In the genomic region with DNA sequence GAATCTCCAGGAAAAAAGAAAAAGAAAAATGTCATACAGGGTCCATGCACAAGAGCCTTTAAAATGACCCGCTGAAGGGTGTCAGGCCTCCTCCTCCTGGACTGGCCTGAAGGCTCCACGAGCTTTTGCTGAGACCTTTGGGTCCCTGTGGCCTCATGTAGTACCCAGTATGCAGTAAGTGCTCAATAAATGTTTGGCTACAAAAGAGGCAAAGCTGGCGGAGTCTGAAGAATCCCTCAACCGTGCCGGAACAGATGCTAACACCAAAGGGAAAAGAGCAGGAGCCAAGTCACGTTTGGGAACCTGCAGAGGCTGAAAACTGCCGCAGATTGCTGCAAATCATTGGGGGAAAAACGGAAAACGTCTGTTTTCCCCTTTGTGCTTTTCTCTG, we compare ENCODE assay signal across 23 cellular contexts. TPM values are rescaled to one million over a fixed set of nuclear protein-coding genes. Genes with fewer than 3 reads are reported as not detected.
DNase-seq lines count a peak whose midpoint lies in the region; ATAC-seq and FAIRE-seq lines count a peak whose summit lies in the region.
"Had no signal": no experiment of that assay in that cellular context is flagged by ENCODE, and none has a peak within 500 bp of the region (broad histone marks: within the 10 kb centered on the region; RNA-seq: fewer than 3 reads in every experiment).

No MANE protein-coding gene starts in this region.

- no peak overlapping the region for H3K14ac ChIP-seq in neuronal stem cell (ENCODE audit: low read length)

- no peak overlapping the region for H3K4me3 ChIP-seq in neuronal stem cell (ENCODE audit: low read length in 2 of 2)
- H3K4me3 ChIP-seq: A549 had no signal

- H3K23ac ChIP-seq in neuronal stem cell (ENCODE audit: low read depth, low read length, poor library complexity) = no peak overlapping the region

- no peak overlapping the region for H4K8ac ChIP-seq in neuronal stem cell (ENCODE audit: low read depth, low read length)

- no peak overlapping the region for H2BK15ac ChIP-seq in neuronal stem cell (ENCODE audit: low read length)

- no peaks in the 10 kb centered on the region for H3K4me1 ChIP-seq in neuronal stem cell (ENCODE audit: control insufficient read depth in 2 of 2, insufficient read depth in 1 of 2, low read depth in 1 of 2, low read length in 2 of 2)

- no peak for ATAC-seq in GM21717 (IDR thresholded peaks at IDR 0.05; ENCODE audit: unreplicated experiment)
- ATAC-seq in left ventricle myocardium superior = no peak
- ATAC-seq: A549, HepG2 had no signal

- peaks cover 1% of the 10 kb centered on the region for H3K79me1 ChIP-seq in neuronal stem cell (ENCODE audit: low read depth, low read length)

- no peak overlapping the region for H4K91ac ChIP-seq in neuronal stem cell (ENCODE audit: low read depth, low read length, poor library complexity)

- no peak overlapping the region for H2AK5ac ChIP-seq in neuronal stem cell (ENCODE audit: low read depth, low read length)

- no peak overlapping the region for H3K18ac ChIP-seq in neuronal stem cell (ENCODE audit: low read length)

- intact Hi-C loops in left ventricle myocardium superior (cut with micrococcal nuclease) = loop anchor here (10.0 kb wide), 1 partner anchor 215 kb away; no protein-coding TSS in a partner anchor

- no peaks in the 10 kb centered on the region for H3K9me3 ChIP-seq in neuronal stem cell (replicated peaks in 1 of 2; ENCODE audit: control insufficient read depth in 2 of 2, insufficient read depth in 1 of 2, low read depth in 1 of 2, low read length in 2 of 2)
- H3K9me3 ChIP-seq: A549 had no signal

- H2BK12ac ChIP-seq in neuronal stem cell (ENCODE audit: low read length) = no peak overlapping the region

- no peak overlapping the region for H3K4ac ChIP-seq in neuronal stem cell (ENCODE audit: low read length)

- WGBS in neuronal stem cell (ENCODE audit: extremely low coverage in 2 of 2, insufficient read length in 2 of 2, insufficient replicate concordance in 1 of 2), 2 donors = no CpG with 5 or more reads among the region's 9 CpGs

- H3K27me3 ChIP-seq in neuronal stem cell (ENCODE audit: control insufficient read depth in 3 of 3, insufficient read depth in 3 of 3, low read depth in 1 of 3, low read length in 3 of 3) = peaks cover 0 to 12% (median 0%) of the 10 kb centered on the region in 3 experiments

- no peak overlapping the region for H3K4me2 ChIP-seq in neuronal stem cell (ENCODE audit: insufficient read depth, low read length, poor library complexity, severe bottlenecking)
- H3K4me2 ChIP-seq: A549 had no signal

- no peak overlapping the region for H2BK120ac ChIP-seq in neuronal stem cell (ENCODE audit: low read depth, low read length)

- H2BK5ac ChIP-seq in neuronal stem cell (ENCODE audit: low read length) = no peak overlapping the region

- no peaks in the 10 kb centered on the region for H3K36me3 ChIP-seq in neuronal stem cell (replicated peaks in 1 of 2; ENCODE audit: control insufficient read depth in 2 of 2, insufficient read depth in 2 of 2, low read length in 2 of 2)

- H3K27ac ChIP-seq in angular gyrus (ENCODE audit: low read depth, low read length) (peak overlapping the region; percentile 14), neuronal stem cell (replicated peaks; ENCODE audit: low read length) (no peak overlapping the region), temporal lobe (ENCODE audit: low read depth, low read length) (peak overlapping the region; percentile 9)
- H3K27ac ChIP-seq: 22Rv1, A549 had no signal

- peak; percentile 20 for FAIRE-seq in HTR-8/SVneo (lab: Jason Lieb, UNC)
- FAIRE-seq: A549, GM12892, GM18507, H1, HepG2 had no signal

- DNase-seq in HTR-8/SVneo (ENCODE audit: insufficient read length, low spot score) (no peak), neuronal stem cell (ENCODE audit: low spot score) (no peak), left ventricle myocardium superior (no peak), activated T-cell treated with anti-CD3 and anti-CD28 coated beads for 4 hours (no peak)
- DNase-seq: AML-193; CD4-positive, alpha-beta memory T cell; DMS153; DMS79; GDM1; H9 had no signal

- no peak overlapping the region for H3K9ac ChIP-seq in neuronal stem cell (ENCODE audit: low read depth, low read length, poor library complexity)

- peak overlapping the region; percentile 4 for H2AFZ ChIP-seq in neuronal stem cell (ENCODE audit: low read length)

RNA-seq across cellular contexts. Expression of a gene that starts 0.8 kb away (rescaled TPM):
- not detected for polyA plus RNA-seq in neuronal stem cell (2013, experiment 1 of 2)
- polyA plus RNA-seq in neuronal stem cell (2013, experiment 2 of 2) = not detected
- total RNA-seq in temporal lobe (2.5 TPM), left ventricle myocardium superior (not detected)
- total RNA-seq: CD4-positive, alpha-beta memory T cell; Daoy; H1; H9; HepG2 had no signal
- polyA plus RNA-seq: A549; BJ; CD14-positive monocyte; CD4-positive, alpha-beta memory T cell; H1; HepG2; IgD-negative memory B cell had no signal
